9 cellular contexts compared by ENCODE assay signal in the genomic region with DNA sequence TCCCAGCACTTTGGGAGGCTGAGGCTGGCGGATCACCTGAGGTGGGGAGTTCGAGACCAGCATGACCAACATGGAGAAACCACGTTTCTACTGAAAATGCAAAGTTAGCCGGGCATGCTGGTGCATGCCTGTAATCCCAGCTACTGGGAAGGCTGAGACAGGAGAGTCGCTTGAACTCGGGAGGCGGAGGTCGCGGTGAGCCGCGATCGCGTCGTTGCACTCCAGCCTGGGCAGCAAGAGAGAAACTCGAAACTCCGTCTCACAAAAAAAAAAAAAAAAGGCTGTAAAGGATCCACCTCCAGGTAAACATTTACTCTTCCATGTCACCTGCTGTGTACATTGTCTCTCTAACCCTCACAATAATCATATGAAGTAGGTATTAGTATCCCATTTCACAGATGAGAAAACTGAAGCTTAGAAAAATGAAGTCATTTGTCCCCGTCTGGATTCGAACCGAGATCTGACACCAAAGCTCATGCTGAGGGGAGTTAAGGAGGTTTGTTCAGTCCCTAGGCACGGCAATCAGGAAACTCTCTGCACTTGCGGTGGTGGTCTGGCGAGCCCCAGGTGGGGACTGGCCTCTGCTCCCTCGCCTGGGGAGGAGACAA. TPM values are rescaled to one million over a fixed set of nuclear protein-coding genes. Genes with fewer than 3 reads are reported as not detected.
DNase-seq lines count a peak whose midpoint lies in the region; TF ChIP-seq lines count a peak whose summit lies in the region.
"Had no signal": no experiment of that assay in that cellular context is flagged by ENCODE, and none has a peak within 500 bp of the region (broad histone marks: within the 10 kb centered on the region; RNA-seq: fewer than 3 reads in every experiment).

No MANE protein-coding gene starts in this region.

- H4K20me1 ChIP-seq in OCI-LY3 (ENCODE audit: insufficient read depth, low read length) (peaks cover 36% of the 10 kb centered on the region), smooth muscle cell (ENCODE audit: low read depth) (no peaks in the 10 kb centered on the region)

- peak overlapping the region; percentile 99 for H3K4me2 ChIP-seq in OCI-LY3 (ENCODE audit: low read length)
- H3K4me2 ChIP-seq in smooth muscle cell = peak overlapping the region; percentile 86

- H3F3A ChIP-seq in smooth muscle cell (ENCODE audit: low read depth) = no peaks in the 10 kb centered on the region

- H3K79me2 ChIP-seq in OCI-LY3 (ENCODE audit: low read length) (peaks cover 45% of the 10 kb centered on the region), smooth muscle cell (ENCODE audit: low read depth) (no peaks in the 10 kb centered on the region)

- no peak for TF ChIP-seq CTCF in OCI-LY3 (IDR thresholded peaks at IDR 0.05; ENCODE audit: low read depth, low read length)
- TF ChIP-seq CTCF in fibroblast of mammary gland (conservative IDR thresholded peaks at IDR 0.05; ENCODE audit: control insufficient read depth, insufficient read depth, low read depth, low read length) = no peak
- no peak for TF ChIP-seq CTCF in smooth muscle cell (IDR thresholded peaks at IDR 0.05; ENCODE audit: borderline replicate concordance, insufficient read depth, poor library complexity, severe bottlenecking)

- H3K9me3 ChIP-seq in OCI-LY3 (ENCODE audit: insufficient read depth, low read length) = peaks cover 8% of the 10 kb centered on the region; the same call in 1 of the 2 replicates
- no peaks in the 10 kb centered on the region for H3K9me3 ChIP-seq in smooth muscle cell (replicated peaks; ENCODE audit: low read depth)

- H3K9ac ChIP-seq in OCI-LY3 (ENCODE audit: low read length) (peak overlapping the region; percentile 97), smooth muscle cell (ENCODE audit: low read depth) (no peak overlapping the region)

- H3K4me3 ChIP-seq in OCI-LY3 (ENCODE audit: low read length) (peak overlapping the region; percentile 86), fibroblast of mammary gland (ENCODE audit: control insufficient read depth, low read depth, low read length) (peak overlapping the region; percentile 34), smooth muscle cell (peak overlapping the region; percentile 39)

- H3K27ac ChIP-seq in OCI-LY3 (ENCODE audit: low read length) = peak overlapping the region; percentile 89
- no peak overlapping the region for H3K27ac ChIP-seq in smooth muscle cell (ENCODE audit: low read depth)

- H3K27me3 ChIP-seq in OCI-LY3 (ENCODE audit: low read depth, low read length) (no peaks in the 10 kb centered on the region), smooth muscle cell (ENCODE audit: low read depth) (peaks cover 33% of the 10 kb centered on the region)

- H2AFZ ChIP-seq in OCI-LY3 (ENCODE audit: low read depth, low read length) (peak overlapping the region; percentile 89), smooth muscle cell (ENCODE audit: low read depth) (no peak overlapping the region)

- DNase-seq in NCI-H146 (lab: John Stamatoyannopoulos, UW) = peak; percentile 2
- no peak for DNase-seq in NCI-H146 treated with DMSO at 0.1 percent for 48 hours (lab: John Stamatoyannopoulos, UW; ENCODE audit: unreplicated experiment)
- no peak for DNase-seq in fibroblast of mammary gland (ENCODE audit: low read depth)
- DNase-seq in smooth muscle cell (lab: John Stamatoyannopoulos, UW; ENCODE audit: unreplicated experiment) = no peak
- DNase-seq in NCI-H2196 treated with DMSO at 0.1 percent for 48 hours (lab: John Stamatoyannopoulos, UW; ENCODE audit: unreplicated experiment) = no peak
- DNase-seq in anterior cingulate cortex (lab: John Stamatoyannopoulos, UW) = no peak
- DNase-seq in GOT3 (lab: John Stamatoyannopoulos, UW) = no peak
- DNase-seq: NCI-H1105 had no signal

- peaks cover 28% of the 10 kb centered on the region for H3K36me3 ChIP-seq in OCI-LY3 (replicated peaks; ENCODE audit: low read depth, low read length)
- no peaks in the 10 kb centered on the region for H3K36me3 ChIP-seq in smooth muscle cell (ENCODE audit: low read depth)

- 52% methylated on average over 23 of the region's 23 CpGs for WGBS in smooth muscle cell (ENCODE audit: low lambda C conversion rate)

- H3K4me1 ChIP-seq in OCI-LY3 (ENCODE audit: low read length) (peaks cover 16% of the 10 kb centered on the region), smooth muscle cell (ENCODE audit: low read depth) (no peaks in the 10 kb centered on the region)

RNA-seq across cellular contexts. Expression of a gene that starts 0.5 kb away (rescaled TPM):
- total RNA-seq in smooth muscle cell = 0.31 and 3.0 TPM in 2 replicates
- 0.40 and 0.73 TPM in 2 replicates for polyA plus RNA-seq in smooth muscle cell

RNA-seq across cellular contexts. Expression of a gene that starts 53.0 kb away (rescaled TPM):
- total RNA-seq in smooth muscle cell = 34.9 and 75.2 TPM in 2 replicates
- polyA plus RNA-seq in smooth muscle cell = 25.7 and 28.0 TPM in 2 replicates

Comparison
In these comparisons a context has a peak if more than half of its experiments do, and no peak if none do; other contexts are left out.
1. H3K4me3 ChIP-seq: peak in every context shown above with its lines; median percentile 86 in OCI-LY3; 39 in smooth muscle cell; 34 in fibroblast of mammary gland.